Comparison of ENCODE assay signal across 8 cellular contexts in genomic region chr16:4371481-4372314, GRCh38. TPM values are rescaled to one million over a fixed set of nuclear protein-coding genes. Genes with fewer than 3 reads are reported as not detected.
DNase-seq lines count a peak whose midpoint lies in the region; ATAC-seq and TF ChIP-seq lines count a peak whose summit lies in the region.

Gene VASN, plus strand, starts transcription at chr16:4371848. Its CDS starts 9,030 bp downstream, at chr16:4380878.

- H3K9me3 Mint-ChIP-seq in activated CD8-positive, alpha-beta T cell treated with anti-CD3 and anti-CD28 coated beads, Interleukin-2, amount 10 ng/mL, durations not matched to agents 7 days and 5 days (ENCODE audit: insufficient read depth) = no peaks in the 10 kb centered on the region

- no peak within 1 kb of the TSS for H3K27ac ChIP-seq in Karpas-422 (ENCODE audit: low read length)
- H3K27ac ChIP-seq in ectodermal cell (ENCODE audit: insufficient read depth, low read depth, low read length, poor library complexity, severe bottlenecking) = no peak within 1 kb of the TSS
- peak within 1 kb of the TSS; percentile 61 to 86 for H3K27ac ChIP-seq in lung (ENCODE audit: low read depth in 1 of 2, low read length in 1 of 2)

- H3K9me2 ChIP-seq in Karpas-422 (replicated peaks; ENCODE audit: insufficient read depth, low read length) = no peaks in the 10 kb centered on the region

- H3K9ac ChIP-seq in Karpas-422 (ENCODE audit: low read length) = peak within 1 kb of the TSS; percentile 74

- no peak within 1 kb of the TSS for H3K27ac Mint-ChIP-seq in activated CD8-positive, alpha-beta T cell treated with anti-CD3 and anti-CD28 coated beads, Interleukin-2, amount 10 ng/mL, durations not matched to agents 7 days and 5 days

- H3K27me3 Mint-ChIP-seq in activated CD8-positive, alpha-beta T cell treated with anti-CD3 and anti-CD28 coated beads, Interleukin-2, amount 10 ng/mL, durations not matched to agents 7 days and 5 days (ENCODE audit: low read depth) = no peaks in the 10 kb centered on the region

- H3K4me1 ChIP-seq in Karpas-422 (ENCODE audit: low read length) (peaks cover 34% of the 10 kb centered on the region), ectodermal cell (ENCODE audit: control insufficient read depth, insufficient read depth, low read length) (peaks cover 52% of the 10 kb centered on the region), lung (ENCODE audit: control insufficient read depth in 2 of 2, insufficient read depth in 2 of 2, low read length in 2 of 2) (peaks cover 7 to 44% of the 10 kb centered on the region in 2 donors)

- H2AFZ ChIP-seq in Karpas-422 (ENCODE audit: low read length) = no peak within 1 kb of the TSS

- peak within 1 kb of the TSS; percentile 55 for H3K4me3 Mint-ChIP-seq in activated CD8-positive, alpha-beta T cell treated with anti-CD3 and anti-CD28 coated beads, Interleukin-2, amount 10 ng/mL, durations not matched to agents 7 days and 5 days

- ATAC-seq in activated CD8-positive, alpha-beta T cell treated with anti-CD3 and anti-CD28 coated beads, Interleukin-2, amount 10 ng/mL, durations not matched to agents 7 days and 5 days = peak; percentile 68
- ATAC-seq in lung (ENCODE audit: insufficient read depth, low FRiP score) = peak; percentile 73

- H3K4me2 ChIP-seq in Karpas-422 (ENCODE audit: low read depth, low read length, poor library complexity, severe bottlenecking) = peak within 1 kb of the TSS; percentile 80

- H3K4me3 ChIP-seq in Karpas-422 (ENCODE audit: low read length) (peak within 1 kb of the TSS; percentile 69), ectodermal cell (ENCODE audit: insufficient read depth, low read depth, low read length) (peak within 1 kb of the TSS; percentile 53), lung (peak within 1 kb of the TSS; percentile 39)

- H4K20me1 ChIP-seq in Karpas-422 (ENCODE audit: insufficient read depth, low read depth, low read length) = peaks cover 43% of the 10 kb centered on the region

- POLR2A ChIA-PET in activated CD8-positive, alpha-beta T cell treated with anti-CD3 and anti-CD28 coated beads, Interleukin-2, amount 10 ng/mL, durations not matched to agents 7 days and 5 days (lab: Charles Lee) = no interaction called here

- CTCF ChIA-PET in activated CD8-positive, alpha-beta T cell treated with anti-CD3 and anti-CD28 coated beads, Interleukin-2, amount 10 ng/mL, durations not matched to agents 7 days and 5 days (lab: Charles Lee) = interaction anchor here (0.9 to 1.3 kb wide), 3 partner anchors 13 to 44 kb away, joined by 3 to 6 read pairs (median 3); no protein-coding TSS in a partner anchor

- H3K27me3 ChIP-seq in Karpas-422 (ENCODE audit: low read length) (no peaks in the 10 kb centered on the region; the same call in 1 of the 2 replicates), ectodermal cell (ENCODE audit: control insufficient read depth, insufficient read depth, low read length, poor library complexity, severe bottlenecking) (peaks cover 4% of the 10 kb centered on the region), lung (ENCODE audit: control insufficient read depth, insufficient read depth) (no peaks in the 10 kb centered on the region)

- peaks cover 5% of the 10 kb centered on the region for H3K36me3 Mint-ChIP-seq in activated CD8-positive, alpha-beta T cell treated with anti-CD3 and anti-CD28 coated beads, Interleukin-2, amount 10 ng/mL, durations not matched to agents 7 days and 5 days (ENCODE audit: low read depth)

- WGBS in ectodermal cell, 2 experiments = 4% methylated on average over 86 of the region's 86 CpGs
- 3 to 5% methylated on average over 70 to 86 of the region's 86 CpGs for WGBS in lung, 2 donors

- DNase-seq in DMS 273 (lab: John Stamatoyannopoulos, UW; ENCODE audit: unreplicated experiment) = peak; percentile 52
- no peak for DNase-seq in DMS 273 treated with DMSO at 0.1 percent for 48 hours (lab: John Stamatoyannopoulos, UW)
- peak; percentile 87 for DNase-seq in Karpas-422
- peak; percentile 61 for DNase-seq in activated CD8-positive, alpha-beta T cell treated with anti-CD3 and anti-CD28 coated beads, Interleukin-2, amount 10 ng/mL, durations not matched to agents 7 days and 5 days
- DNase-seq in lung (ENCODE audit: low spot score) = peak; percentile 72
- DNase-seq in stimulated activated CD4-positive, alpha-beta T cell treated with anti-CD3 and anti-CD28 coated beads, TNF-alpha, amount 100 ng/mL, for 24 hours (ENCODE audit: low read depth in 3 of 3) = peak; percentile 37 to 62 (median 62)
- DNase-seq in AML-193 (lab: John Stamatoyannopoulos, UW) = no peak

- peaks cover 2% of the 10 kb centered on the region for H3K4me1 Mint-ChIP-seq in activated CD8-positive, alpha-beta T cell treated with anti-CD3 and anti-CD28 coated beads, Interleukin-2, amount 10 ng/mL, durations not matched to agents 7 days and 5 days (ENCODE audit: low read depth)

- H3K36me3 ChIP-seq in Karpas-422 (ENCODE audit: insufficient read depth, low read length) (peaks cover 5% of the 10 kb centered on the region; the same call in 1 of the 2 replicates), ectodermal cell (ENCODE audit: control insufficient read depth, insufficient read depth, low read length) (no peaks in the 10 kb centered on the region), lung (ENCODE audit: control insufficient read depth in 2 of 2, insufficient read depth in 2 of 2, low read length in 2 of 2) (peaks cover 0 to 3% of the 10 kb centered on the region in 2 donors)

- no peak for TF ChIP-seq CTCF in lung (IDR thresholded peaks at IDR 0.05; ENCODE audit: control extremely low read depth, extremely low read depth)

- no peaks in the 10 kb centered on the region for H3K9me3 ChIP-seq in Karpas-422 (ENCODE audit: low read length)
- no peaks in the 10 kb centered on the region for H3K9me3 ChIP-seq in ectodermal cell (ENCODE audit: control insufficient read depth, low read length)
- H3K9me3 ChIP-seq in lung (ENCODE audit: control insufficient read depth in 2 of 2, insufficient read depth in 1 of 2, low read length in 1 of 2) = no peaks in the 10 kb centered on the region

- H3K79me2 ChIP-seq in Karpas-422 (ENCODE audit: low read length) = no peaks in the 10 kb centered on the region

RNA-seq across cellular contexts. Expression of gene VASN, which starts in this region (rescaled TPM):
- total RNA-seq in Karpas-422 (2014; rRNA removed; shearing (Covaris generic); ENCODE audit: low replicate concordance) = 4.1 and 8.9 TPM in 2 replicates
- total RNA-seq in activated CD8-positive, alpha-beta T cell treated with anti-CD3 and anti-CD28 coated beads, Interleukin-2, amount 10 ng/mL, durations not matched to agents 7 days and 5 days = not detected
- polyA plus RNA-seq in ectodermal cell (2013, experiment 1 of 4) = 16.2 TPM
- 13.3 TPM for polyA plus RNA-seq in ectodermal cell (2013, experiment 2 of 4)
- 14.9 TPM for polyA plus RNA-seq in ectodermal cell (2013, experiment 3 of 4)
- 16.3 TPM for polyA plus RNA-seq in ectodermal cell (2013, experiment 4 of 4)
- 10 to 100 TPM; 32.9 to 42.9 TPM for total RNA-seq in lung
- polyA plus RNA-seq in lung = 10 to 100 TPM; 18.8 to 29.6 TPM

Comparison
In these comparisons a context has a peak if more than half of its experiments do, and no peak if none do; other contexts are left out.
1. DNase-seq: peak in DMS 273 (single experiment), Karpas-422 (single experiment), lung (single experiment) and stimulated activated CD4-positive, alpha-beta T cell treated with anti-CD3 and anti-CD28 coated beads, TNF-alpha, amount 100 ng/mL, for 24 hours (3 of 3); none in DMS 273 treated with DMSO at 0.1 percent for 48 hours (single experiment) and AML-193 (0 of 2).
2. Peak in DNase-seq and ATAC-seq in activated CD8-positive, alpha-beta T cell treated with anti-CD3 and anti-CD28 coated beads, Interleukin-2, amount 10 ng/mL, durations not matched to agents 7 days and 5 days; RNA of the gene not detected or under 1 TPM.
3. H3K27ac ChIP-seq: peak in lung (2 of 2); none in Karpas-422 (single experiment) and ectodermal cell (single experiment).
4. Peak in every context shown above with its lines, with median percentiles within 50 percentile points of each other: H3K4me3 ChIP-seq.